18 cellular contexts compared by ENCODE assay signal in the genomic region with DNA sequence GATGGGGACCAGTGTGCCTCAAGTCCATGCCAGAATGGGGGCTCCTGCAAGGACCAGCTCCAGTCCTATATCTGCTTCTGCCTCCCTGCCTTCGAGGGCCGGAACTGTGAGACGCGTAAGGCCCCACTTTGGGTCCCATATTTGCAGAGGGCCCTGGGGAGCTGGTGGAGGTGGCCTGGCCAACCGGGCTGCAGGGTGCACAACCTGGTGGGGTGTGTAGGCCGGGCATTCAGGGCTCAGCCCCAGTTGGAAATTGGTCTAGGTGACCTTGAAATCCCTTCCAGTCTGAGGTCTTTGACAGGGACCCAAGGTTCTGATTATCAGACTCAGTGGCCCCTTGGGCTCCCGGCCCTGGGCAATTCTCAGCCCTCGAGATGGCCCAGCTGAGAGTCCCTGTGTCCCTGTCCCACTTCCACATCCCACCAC. TPM values are rescaled to one million over a fixed set of nuclear protein-coding genes. Genes with fewer than 3 reads are reported as not detected.
DNase-seq lines count a peak whose midpoint lies in the region; ATAC-seq and TF ChIP-seq lines count a peak whose summit lies in the region.
"Had no signal": no experiment of that assay in that cellular context is flagged by ENCODE, and none has a peak within 500 bp of the region (broad histone marks: within the 10 kb centered on the region; RNA-seq: fewer than 3 reads in every experiment).

No MANE protein-coding gene starts in this region.

- peaks cover 15% of the 10 kb centered on the region for H3K27me3 ChIP-seq in osteoblast (ENCODE audit: insufficient read depth, low read length)
- peaks cover 21% of the 10 kb centered on the region for H3K27me3 ChIP-seq in upper lobe of right lung

- H3K4me3 ChIP-seq in osteoblast (ENCODE audit: insufficient read depth, low read length) (no peak overlapping the region), upper lobe of right lung (no peak overlapping the region)
- H3K4me3 ChIP-seq: HAP-1 had no signal

- TF ChIP-seq CTCF in glutamatergic neuron (IDR thresholded peaks at IDR 0.05; ENCODE audit: partially characterized antibody, unreplicated experiment) = no peak
- no peak for TF ChIP-seq CTCF in osteoblast (IDR thresholded peaks at IDR 0.05; ENCODE audit: extremely low read depth, low read depth, low read length)
- no peak for TF ChIP-seq CTCF in upper lobe of right lung (IDR thresholded peaks at IDR 0.05)

- H3K9me3 Mint-ChIP-seq in activated naive CD4-positive, alpha-beta T cell treated with anti-CD3 and anti-CD28 coated beads, Interleukin-2, amount 10 ng/mL, durations not matched to agents 7 days and 5 days = no peaks in the 10 kb centered on the region
- peaks cover 3% of the 10 kb centered on the region for H3K9me3 Mint-ChIP-seq in glutamatergic neuron (ENCODE audit: unreplicated experiment)

- no peak overlapping the region for H3K27ac ChIP-seq in osteoblast (ENCODE audit: low read depth, low read length)
- H3K27ac ChIP-seq in upper lobe of right lung = no peak overlapping the region

- no peaks in the 10 kb centered on the region for H3K9me3 ChIP-seq in osteoblast (ENCODE audit: low read depth, low read length)
- H3K9me3 ChIP-seq in upper lobe of right lung = no peaks in the 10 kb centered on the region
- H3K9me3 ChIP-seq: HAP-1 had no signal

- no peaks in the 10 kb centered on the region for H3K36me3 ChIP-seq in osteoblast (ENCODE audit: insufficient read depth, low read length)
- no peaks in the 10 kb centered on the region for H3K36me3 ChIP-seq in upper lobe of right lung
- H3K36me3 ChIP-seq: HAP-1 had no signal

- H2AFZ ChIP-seq in osteoblast (ENCODE audit: low read length) = no peak overlapping the region

- H3K27ac Mint-ChIP-seq in activated naive CD4-positive, alpha-beta T cell treated with anti-CD3 and anti-CD28 coated beads, Interleukin-2, amount 10 ng/mL, durations not matched to agents 7 days and 5 days = no peak overlapping the region
- H3K27ac Mint-ChIP-seq in glutamatergic neuron (ENCODE audit: unreplicated experiment) = no peak overlapping the region
- H3K27ac Mint-ChIP-seq: CD14-positive monocyte had no signal

- H3K4me1 ChIP-seq in osteoblast (ENCODE audit: insufficient read depth, low read length) (no peaks in the 10 kb centered on the region), upper lobe of right lung (peaks cover 17% of the 10 kb centered on the region)
- H3K4me1 ChIP-seq: HAP-1 had no signal

- peaks cover 3% of the 10 kb centered on the region for H3K36me3 Mint-ChIP-seq in activated naive CD4-positive, alpha-beta T cell treated with anti-CD3 and anti-CD28 coated beads, Interleukin-2, amount 10 ng/mL, durations not matched to agents 7 days and 5 days
- peaks cover 3% of the 10 kb centered on the region for H3K36me3 Mint-ChIP-seq in glutamatergic neuron (ENCODE audit: unreplicated experiment)
- H3K36me3 Mint-ChIP-seq: CD14-positive monocyte had no signal

- DNase-seq in activated naive CD4-positive, alpha-beta T cell treated with anti-CD3 and anti-CD28 coated beads, Interleukin-2, amount 10 ng/mL, durations not matched to agents 7 days and 5 days = peak; percentile 16
- no peak for DNase-seq in activated naive CD4-positive, alpha-beta T cell treated with anti-CD3 and anti-CD28 coated beads, Interleukin-2, amount 50 U/mL, for 16 hours
- DNase-seq in glutamatergic neuron (peak; percentile 7), osteoblast (ENCODE audit: insufficient read length, low spot score, missing footprints) (peak; percentile 36), upper lobe of right lung (peak; percentile 46), pons (ENCODE audit: low spot score) (no peak), NCI-H2171 (lab: John Stamatoyannopoulos, UW) (no peak), SKM-1 treated with dmso at 0.1 percent for 144 hours (lab: John Stamatoyannopoulos, UW; ENCODE audit: unreplicated experiment) (no peak)
- DNase-seq: COR-L47; NCI-H146; NCI-H226; NCI-H69; NK-92 treated with Interleukin-12 subunit alpha and Interleukin-12 subunit beta, amount 100 ng/mL, for 24 hours had no signal

- no peaks in the 10 kb centered on the region for H3K4me1 Mint-ChIP-seq in activated naive CD4-positive, alpha-beta T cell treated with anti-CD3 and anti-CD28 coated beads, Interleukin-2, amount 10 ng/mL, durations not matched to agents 7 days and 5 days
- H3K4me1 Mint-ChIP-seq in glutamatergic neuron (ENCODE audit: low read depth, unreplicated experiment) = no peaks in the 10 kb centered on the region
- H3K4me1 Mint-ChIP-seq: CD14-positive monocyte had no signal

- CTCF ChIA-PET in activated naive CD4-positive, alpha-beta T cell treated with anti-CD3 and anti-CD28 coated beads, Interleukin-2, amount 10 ng/mL, durations not matched to agents 7 days and 5 days (lab: Charles Lee) = no interaction called here

- no peaks in the 10 kb centered on the region for H4K20me1 ChIP-seq in osteoblast (ENCODE audit: insufficient read depth, low read length)

- intact Hi-C loops in upper lobe of right lung (cut with DNase I) = no loop called here

- ATAC-seq in upper lobe of right lung = no peak
- ATAC-seq: Right ventricle myocardium inferior had no signal

- no peaks in the 10 kb centered on the region for H3K79me2 ChIP-seq in osteoblast (ENCODE audit: insufficient read depth, low read length)

- H3K4me2 ChIP-seq in osteoblast (ENCODE audit: insufficient read depth, low read length) = no peak overlapping the region

- H3K4me3 Mint-ChIP-seq in activated naive CD4-positive, alpha-beta T cell treated with anti-CD3 and anti-CD28 coated beads, Interleukin-2, amount 10 ng/mL, durations not matched to agents 7 days and 5 days = no peak overlapping the region
- H3K4me3 Mint-ChIP-seq in glutamatergic neuron (ENCODE audit: unreplicated experiment) = no peak overlapping the region
- H3K4me3 Mint-ChIP-seq: CD14-positive monocyte had no signal

- H3K27me3 Mint-ChIP-seq in activated naive CD4-positive, alpha-beta T cell treated with anti-CD3 and anti-CD28 coated beads, Interleukin-2, amount 10 ng/mL, durations not matched to agents 7 days and 5 days = peaks cover 24% of the 10 kb centered on the region
- H3K27me3 Mint-ChIP-seq in glutamatergic neuron (ENCODE audit: unreplicated experiment) = peaks cover 13% of the 10 kb centered on the region

RNA-seq across cellular contexts. Expression of gene F7, which starts 8.3 kb away (rescaled TPM):
- total RNA-seq in glutamatergic neuron (ENCODE audit: unreplicated experiment) = not detected
- under 0.01 TPM in 1 of 2 replicates, not detected in the other for total RNA-seq in osteoblast
- total RNA-seq in upper lobe of right lung = 0.61 TPM
- total RNA-seq: A673, HT-29, Right ventricle myocardium inferior had no signal

RNA-seq across cellular contexts. Expression of gene F10, which starts 8.7 kb away (rescaled TPM):
- total RNA-seq in glutamatergic neuron (ENCODE audit: unreplicated experiment) (0.74 TPM), osteoblast (0.29 TPM in 1 of 2 replicates, not detected in the other), upper lobe of right lung (7.9 TPM)
- total RNA-seq: A673, HT-29 had no signal

RNA-seq across cellular contexts. Expression of gene PROZ, which starts 44.6 kb away (rescaled TPM):
- not detected for total RNA-seq in glutamatergic neuron (ENCODE audit: unreplicated experiment)
- not detected in 2 replicates for total RNA-seq in osteoblast
- total RNA-seq in upper lobe of right lung = not detected
- total RNA-seq: A673, HT-29, Right ventricle myocardium inferior had no signal

Comparison
In these comparisons a context has a peak if more than half of its experiments do, and no peak if none do; other contexts are left out.
1. DNase-seq: peak in activated naive CD4-positive, alpha-beta T cell treated with anti-CD3 and anti-CD28 coated beads, Interleukin-2, amount 10 ng/mL, durations not matched to agents 7 days and 5 days (single experiment), glutamatergic neuron (single experiment), osteoblast (single experiment) and upper lobe of right lung (single experiment); none in activated naive CD4-positive, alpha-beta T cell treated with anti-CD3 and anti-CD28 coated beads, Interleukin-2, amount 50 U/mL, for 16 hours (single experiment), pons (single experiment), NCI-H2171 (single experiment) and SKM-1 treated with dmso at 0.1 percent for 144 hours (single experiment).